ENCODE assay signal across 31 cellular contexts in the genomic region with DNA sequence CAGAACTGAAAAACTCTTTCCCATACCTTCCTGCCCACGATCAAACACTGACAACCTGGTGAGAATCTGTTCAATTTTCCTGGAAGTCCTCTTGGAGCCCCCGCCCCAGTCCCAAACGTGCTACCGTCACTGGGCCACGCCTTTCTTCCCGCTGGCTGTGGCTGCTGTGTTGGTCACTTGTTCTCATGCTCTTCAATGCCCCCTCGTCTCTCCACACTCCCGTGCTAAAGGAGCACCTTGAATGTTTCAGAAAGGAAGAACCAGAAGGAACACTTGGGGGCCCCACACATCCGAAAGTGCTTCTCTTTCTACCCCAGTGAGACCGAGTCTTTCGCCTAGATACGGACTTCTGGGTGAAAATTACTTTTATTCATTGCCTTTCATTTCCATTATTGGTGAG.
"Had no signal": no experiment of that assay in that cellular context is flagged by ENCODE, and none has a peak within 500 bp of the region (broad histone marks: within the 10 kb centered on the region; RNA-seq: fewer than 3 reads in every experiment).

No MANE protein-coding gene starts in this region.

- DNase-seq: activated CD4-positive, alpha-beta memory T cell treated with anti-CD3 and anti-CD28 coated beads for 36 hours; activated CD4-positive, alpha-beta T cell treated with anti-CD3 and anti-CD28 coated beads for 36 hours; activated CD4-positive, alpha-beta T cell treated with anti-CD3 and anti-CD28 coated beads, Interleukin-2, amount 10 ng/mL, durations not matched to agents 24 days and 14 days; activated CD4-positive, CD25-positive, alpha-beta regulatory T cell; activated CD8-positive, alpha-beta memory T cell treated with anti-CD3 and anti-CD28 coated beads, Interleukin-2, amount 50 U/mL, for 48 hours; activated effector memory CD4-positive, alpha-beta T cell treated with anti-CD3 and anti-CD28 coated beads, Interleukin-2, amount 50 U/mL, for 16 hours; activated naive CD4-positive, alpha-beta T cell treated with anti-CD3 and anti-CD28 coated beads for 36 hours; activated naive CD8-positive, alpha-beta T cell treated with anti-CD3 and anti-CD28 coated beads for 36 hours; activated naive CD8-positive, alpha-beta T cell treated with anti-CD3 and anti-CD28 coated beads, Interleukin-2, amount 50 U/mL, for 24 hours; activated T-cell treated with anti-CD3 and anti-CD28 coated beads for 4 hours; activated T-cell treated with anti-CD3 and anti-CD28 coated beads, Interleukin-2, amount 50 U/mL, for 4 hours; amygdala; body of pancreas; caudate nucleus; cortex of kidney; dermis blood vessel endothelial cell; effector CD4-positive, alpha-beta T cell; effector memory CD8-positive, alpha-beta T cell; esophagus squamous epithelium; foreskin melanocyte; T-helper 1 cell; T-helper 17 cell; T1000; WERI-Rb-1 had no signal

- H3K27ac ChIP-seq: adrenal gland, body of pancreas, epithelial cell of prostate, esophagus squamous epithelium, gastroesophageal sphincter, WERI-Rb-1 had no signal

- H3K9me3 ChIP-seq: adrenal gland, body of pancreas, esophagus squamous epithelium, gastroesophageal sphincter had no signal

- H3K4me3 Mint-ChIP-seq: activated CD4-positive, alpha-beta memory T cell treated with anti-CD3 and anti-CD28 coated beads for 36 hours; activated CD4-positive, alpha-beta T cell treated with anti-CD3 and anti-CD28 coated beads for 36 hours; activated CD4-positive, alpha-beta T cell treated with anti-CD3 and anti-CD28 coated beads, Interleukin-2, amount 10 ng/mL, durations not matched to agents 24 days and 14 days; activated naive CD4-positive, alpha-beta T cell treated with anti-CD3 and anti-CD28 coated beads for 36 hours; activated naive CD4-positive, alpha-beta T cell treated with anti-CD3 and anti-CD28 coated beads, Interleukin-2, amount 50 U/mL, for 24 hours; activated naive CD8-positive, alpha-beta T cell treated with anti-CD3 and anti-CD28 coated beads for 36 hours; activated naive CD8-positive, alpha-beta T cell treated with anti-CD3 and anti-CD28 coated beads, Interleukin-2, amount 50 U/mL, for 24 hours; activated T-cell treated with anti-CD3 and anti-CD28 coated beads, Interleukin-2, amount 50 U/mL, for 4 hours; activated T-helper 1 cell treated with anti-CD3 and anti-CD28 coated beads, Interleukin-12 subunit alpha, Interleukin-12 subunit beta, Interleukin-2, Interleukin-4 antibody, amounts not matched to agents 30 ng/mL and 10 ng/mL and 1 ng/mL, durations not matched to agents 14 hours and 24 hours and 36 hours; effector memory CD8-positive, alpha-beta T cell; T-helper 17 cell; T-helper 2 cell treated with Interferon-gamma antibody and Interleukin-4, amounts not matched to agents 5 μg/mL and 100 μg/mL, for 36 hours had no signal

- H3K27me3 Mint-ChIP-seq: activated CD4-positive, alpha-beta memory T cell treated with anti-CD3 and anti-CD28 coated beads for 36 hours; activated CD4-positive, alpha-beta T cell treated with anti-CD3 and anti-CD28 coated beads for 36 hours; activated naive CD4-positive, alpha-beta T cell treated with anti-CD3 and anti-CD28 coated beads, Interleukin-2, amount 50 U/mL, for 24 hours; activated naive CD8-positive, alpha-beta T cell treated with anti-CD3 and anti-CD28 coated beads for 36 hours; effector memory CD8-positive, alpha-beta T cell; T-helper 17 cell had no signal

- H3K36me3 ChIP-seq: WERI-Rb-1 had no signal

- H3K27ac Mint-ChIP-seq: activated CD4-positive, alpha-beta memory T cell treated with anti-CD3 and anti-CD28 coated beads for 36 hours; activated CD4-positive, alpha-beta T cell treated with anti-CD3 and anti-CD28 coated beads for 36 hours; activated CD4-positive, alpha-beta T cell treated with anti-CD3 and anti-CD28 coated beads, Interleukin-2, amount 10 ng/mL, durations not matched to agents 24 days and 14 days; activated naive CD4-positive, alpha-beta T cell treated with anti-CD3 and anti-CD28 coated beads for 36 hours; activated naive CD8-positive, alpha-beta T cell treated with anti-CD3 and anti-CD28 coated beads for 36 hours; activated naive CD8-positive, alpha-beta T cell treated with anti-CD3 and anti-CD28 coated beads, Interleukin-2, amount 50 U/mL, for 24 hours; activated T-helper 1 cell treated with anti-CD3 and anti-CD28 coated beads, Interleukin-12 subunit alpha, Interleukin-12 subunit beta, Interleukin-2, Interleukin-4 antibody, amounts not matched to agents 30 ng/mL and 10 ng/mL and 1 ng/mL, durations not matched to agents 14 hours and 24 hours and 36 hours; activated T-helper 2 cell treated with anti-CD3 and anti-CD28 coated beads, Interferon-gamma antibody, Interleukin-2, Interleukin-4, amounts not matched to agents 10 μg/mL and 5 μg/mL and 100 μg/mL, durations not matched to agents 14 hours and 24 hours and 36 hours; effector memory CD8-positive, alpha-beta T cell; T-helper 17 cell; T-helper 2 cell treated with Interferon-gamma antibody and Interleukin-4, amounts not matched to agents 5 μg/mL and 100 μg/mL, for 36 hours had no signal

- H3K4me3 ChIP-seq: adrenal gland, body of pancreas, esophagus squamous epithelium, gastroesophageal sphincter had no signal

- ATAC-seq: activated CD4-positive, alpha-beta T cell treated with anti-CD3 and anti-CD28 coated beads for 36 hours; activated naive CD8-positive, alpha-beta T cell treated with anti-CD3 and anti-CD28 coated beads, Interleukin-2, amount 50 U/mL, for 24 hours; activated T-cell treated with anti-CD3 and anti-CD28 coated beads, Interleukin-2, amount 50 U/mL, for 4 hours; body of pancreas; effector memory CD8-positive, alpha-beta T cell; gastroesophageal sphincter; T-helper 17 cell had no signal

- H3K27me3 ChIP-seq: adrenal gland, body of pancreas, esophagus squamous epithelium, gastroesophageal sphincter had no signal

- H3K4me1 ChIP-seq: body of pancreas had no signal
